12 cellular contexts compared by ENCODE assay signal in genomic region chr15:90550919-90551318, GRCh38. TPM values are rescaled to one million over a fixed set of nuclear protein-coding genes. Genes with fewer than 3 reads are reported as not detected.
A peak's percentile ranks its signal among the peaks of the same experiment; 100 is the strongest.
DNase-seq lines count a peak whose midpoint lies in the region; ATAC-seq, FAIRE-seq and TF ChIP-seq lines count a peak whose summit lies in the region.
"Had no signal": no experiment of that assay in that cellular context is flagged by ENCODE, and none has a peak within 500 bp of the region (broad histone marks: within the 10 kb centered on the region; RNA-seq: fewer than 3 reads in every experiment).

No MANE protein-coding gene starts in this region.

- intact Hi-C loops in esophagus squamous epithelium (cut with DNase I) = no loop called here

- no peak for TF ChIP-seq CTCF in esophagus squamous epithelium (IDR thresholded peaks at IDR 0.05)

- H3K4me3 Mint-ChIP-seq in naive thymus-derived CD8-positive, alpha-beta T cell = peak overlapping the region in 1 of 10 donors; percentile 24
- H3K4me3 Mint-ChIP-seq: activated CD4-positive, alpha-beta memory T cell treated with anti-CD3 and anti-CD28 coated beads for 36 hours; GM23338 had no signal

- H3K27me3 Mint-ChIP-seq in naive thymus-derived CD8-positive, alpha-beta T cell = no peaks in the 10 kb centered on the region
- H3K27me3 Mint-ChIP-seq: activated CD4-positive, alpha-beta memory T cell treated with anti-CD3 and anti-CD28 coated beads for 36 hours had no signal

- peak overlapping the region in 7 of 10 donors; percentile 13 to 76 (median 67) for H3K27ac Mint-ChIP-seq in naive thymus-derived CD8-positive, alpha-beta T cell
- H3K27ac Mint-ChIP-seq: activated CD4-positive, alpha-beta memory T cell treated with anti-CD3 and anti-CD28 coated beads for 36 hours; GM23338 had no signal

- peaks cover 0 to 28% (median 0%) of the 10 kb centered on the region in 3 donors for H3K36me3 ChIP-seq in esophagus squamous epithelium

- no peaks in the 10 kb centered on the region for H3K9me3 Mint-ChIP-seq in naive thymus-derived CD8-positive, alpha-beta T cell
- H3K9me3 Mint-ChIP-seq: activated CD4-positive, alpha-beta memory T cell treated with anti-CD3 and anti-CD28 coated beads for 36 hours; GM23338 had no signal

- H3K36me3 Mint-ChIP-seq in naive thymus-derived CD8-positive, alpha-beta T cell = peaks cover 3 to 56% (median 8%) of the 10 kb centered on the region in 3 donors

- no peaks in the 10 kb centered on the region for H3K27me3 ChIP-seq in esophagus squamous epithelium
- H3K27me3 ChIP-seq: suprapubic skin had no signal

- FAIRE-seq in GM18507 (lab: Jason Lieb, UNC) = peak; percentile 74
- FAIRE-seq: endometrium had no signal

- H3K4me3 ChIP-seq in esophagus squamous epithelium = no peak overlapping the region
- H3K4me3 ChIP-seq: GM23338, suprapubic skin had no signal

- 69 to 72% methylated on average over 6 of the region's 6 CpGs for WGBS in esophagus squamous epithelium, 2 donors

- DNase-seq in GM18507 (ENCODE audit: extremely low spot score, insufficient read length, low read depth) (no peak), SIG-M5 (lab: John Stamatoyannopoulos, UW) (peak; percentile 52), esophagus squamous epithelium (lab: John Stamatoyannopoulos, UW) (no peak), GM03348 (ENCODE audit: low spot score) (no peak)
- DNase-seq in naive thymus-derived CD8-positive, alpha-beta T cell = no peak
- DNase-seq in activated CD4-positive, alpha-beta T cell treated with anti-CD3 and anti-CD28 coated beads for 4 hours = no peak
- DNase-seq: activated CD4-positive, alpha-beta memory T cell treated with anti-CD3 and anti-CD28 coated beads for 36 hours; stimulated activated CD4-positive, alpha-beta T cell treated with anti-CD3 and anti-CD28 coated beads, Interleukin-4, amount 100 ng/mL, for 1 hour had no signal

- peak; percentile 59 for ATAC-seq in HG02981 (IDR thresholded peaks at IDR 0.05; ENCODE audit: unreplicated experiment)
- peak in 1 of 2 donors; percentile 46 for ATAC-seq in naive thymus-derived CD8-positive, alpha-beta T cell

- peaks cover 4 to 44% (median 7%) of the 10 kb centered on the region in 3 donors for H3K4me1 ChIP-seq in esophagus squamous epithelium

- H3K27ac ChIP-seq in esophagus squamous epithelium = no peak overlapping the region
- H3K27ac ChIP-seq: suprapubic skin had no signal

- POLR2A ChIA-PET in naive thymus-derived CD8-positive, alpha-beta T cell (lab: Charles Lee) = interaction anchor here (1.0 kb wide), 2 partner anchors 10 to 13 kb away, joined by 3 to 4 read pairs; no protein-coding TSS in a partner anchor

- H3K4me1 Mint-ChIP-seq in naive thymus-derived CD8-positive, alpha-beta T cell = peaks cover 21 to 77% (median 61%) of the 10 kb centered on the region in 4 donors

- H3K9me3 ChIP-seq in esophagus squamous epithelium = no peaks in the 10 kb centered on the region
- H3K9me3 ChIP-seq: suprapubic skin had no signal

- no peak for TF ChIP-seq POLR2A in esophagus squamous epithelium (IDR thresholded peaks at IDR 0.05)

RNA-seq across cellular contexts. Expression of gene CRTC3, which starts 21.2 kb away (rescaled TPM):
- total RNA-seq in naive thymus-derived CD8-positive, alpha-beta T cell = 100 to 1,000 TPM; 102 to 110 TPM
- 10 to 100 TPM; 21.9 to 51.1 (median 33.5) TPM for polyA plus RNA-seq in naive thymus-derived CD8-positive, alpha-beta T cell
- total RNA-seq in esophagus squamous epithelium = 10 to 100 TPM; 10.0 to 33.0 (median 13.3) TPM
